In genomic region chr6:127971945-127972391, GRCh38 we compare ENCODE assay signal across 10 cellular contexts.
DNase-seq lines count a peak whose midpoint lies in the region; ATAC-seq and TF ChIP-seq lines count a peak whose summit lies in the region.
"Had no signal": no experiment of that assay in that cellular context is flagged by ENCODE, and none has a peak within 500 bp of the region (broad histone marks: within the 10 kb centered on the region; RNA-seq: fewer than 3 reads in every experiment).

No MANE protein-coding gene starts in this region.

- H3K27me3 ChIP-seq in endodermal cell (ENCODE audit: control insufficient read depth, insufficient read depth, low read length, poor library complexity, severe bottlenecking): no peaks in the 10 kb centered on the region
- no peaks in the 10 kb centered on the region for H3K27me3 ChIP-seq in sigmoid colon

- no peak overlapping the region for H3K9ac ChIP-seq in endodermal cell (ENCODE audit: extremely low read depth, low read length, poor library complexity, severe bottlenecking)

- no peak overlapping the region for H3K4me3 Mint-ChIP-seq in endodermal cell
- no peak overlapping the region for H3K4me3 Mint-ChIP-seq in nephron progenitor cell
- H3K4me3 Mint-ChIP-seq: memory B cell had no signal

- H3K27me3 Mint-ChIP-seq in endodermal cell (ENCODE audit: insufficient read depth): no peaks in the 10 kb centered on the region
- H3K27me3 Mint-ChIP-seq in nephron progenitor cell (ENCODE audit: low read depth, poor library complexity): no peaks in the 10 kb centered on the region
- H3K27me3 Mint-ChIP-seq: memory B cell had no signal

- no peak overlapping the region for H3K4me3 ChIP-seq in endodermal cell (ENCODE audit: low read length)
- no peak overlapping the region for H3K4me3 ChIP-seq in sigmoid colon

- H3K9me3 Mint-ChIP-seq in endodermal cell: no peaks in the 10 kb centered on the region
- no peaks in the 10 kb centered on the region for H3K9me3 Mint-ChIP-seq in nephron progenitor cell
- H3K9me3 Mint-ChIP-seq: memory B cell had no signal

- H3K4me1 Mint-ChIP-seq in endodermal cell (no peaks in the 10 kb centered on the region), nephron progenitor cell (no peaks in the 10 kb centered on the region)
- H3K4me1 Mint-ChIP-seq: memory B cell had no signal

- WGBS in endodermal cell (ENCODE audit: insufficient coverage in 1 of 2, insufficient read length in 1 of 2), 2 experiments: 93 to 95% methylated on average over 3 to 4 of the region's 4 CpGs
- WGBS in sigmoid colon, 2 donors: 54 to 75% methylated on average over 4 of the region's 4 CpGs

- DNase-seq in HK-2 (ENCODE audit: unreplicated experiment): peak; percentile 6
- peak; percentile 49 to 55 for DNase-seq in activated CD4-positive, alpha-beta T cell treated with anti-CD3 and anti-CD28 coated beads for 4 hours
- no peak for DNase-seq in endodermal cell
- DNase-seq in stimulated activated CD8-positive, alpha-beta memory T cell treated with anti-CD3 and anti-CD28 coated beads, Interleukin-4, amount 100 ng/mL, for 1 hour (ENCODE audit: low read depth in 2 of 2, low spot score in 1 of 2): peak; percentile 15 to 19
- DNase-seq in amygdala (lab: John Stamatoyannopoulos, UW): no peak
- no peak for DNase-seq in nephron progenitor cell
- no peak for DNase-seq in sigmoid colon

- peaks cover 52% of the 10 kb centered on the region for H3K36me3 ChIP-seq in endodermal cell (ENCODE audit: control insufficient read depth, insufficient read depth, low read length)
- peaks cover 0 to 70% (median 5%) of the 10 kb centered on the region in 4 donors for H3K36me3 ChIP-seq in sigmoid colon

- H3K4me1 ChIP-seq in endodermal cell (ENCODE audit: control insufficient read depth, insufficient read depth, low read length): no peaks in the 10 kb centered on the region
- H3K4me1 ChIP-seq in sigmoid colon: no peaks in the 10 kb centered on the region

- no peak for TF ChIP-seq POLR2A in sigmoid colon (IDR thresholded peaks at IDR 0.05)

- H3K36me3 Mint-ChIP-seq in endodermal cell (ENCODE audit: low read depth) (peaks cover 25% of the 10 kb centered on the region), nephron progenitor cell (ENCODE audit: low read depth) (peaks cover 63% of the 10 kb centered on the region)

- ATAC-seq in GM21619 (IDR thresholded peaks at IDR 0.05; ENCODE audit: unreplicated experiment): no peak
- ATAC-seq: HCT116 had no signal

- H3K27ac Mint-ChIP-seq in endodermal cell (peak overlapping the region; percentile 70), nephron progenitor cell (no peak overlapping the region)
- H3K27ac Mint-ChIP-seq: memory B cell had no signal

- TF ChIP-seq EP300 in sigmoid colon (IDR thresholded peaks at IDR 0.05): no peak

- TF ChIP-seq CTCF in endodermal cell (conservative IDR thresholded peaks at IDR 0.05): no peak
- TF ChIP-seq CTCF in nephron progenitor cell (IDR thresholded peaks at IDR 0.05): no peak
- TF ChIP-seq CTCF in sigmoid colon (IDR thresholded peaks at IDR 0.05): no peak

- H3K9me3 ChIP-seq in endodermal cell (ENCODE audit: control insufficient read depth, low read length): no peaks in the 10 kb centered on the region
- no peaks in the 10 kb centered on the region for H3K9me3 ChIP-seq in sigmoid colon

- intact Hi-C loops in sigmoid colon (cut with DNase I): no loop called here

- H3K27ac ChIP-seq in endodermal cell (ENCODE audit: low read depth, low read length) (no peak overlapping the region), sigmoid colon (no peak overlapping the region)

Comparison
In these comparisons a context has a peak if more than half of its experiments do, and no peak if none do; other contexts are left out.
1. DNase-seq: peak in HK-2 (single experiment), activated CD4-positive, alpha-beta T cell treated with anti-CD3 and anti-CD28 coated beads for 4 hours (2 of 2) and stimulated activated CD8-positive, alpha-beta memory T cell treated with anti-CD3 and anti-CD28 coated beads, Interleukin-4, amount 100 ng/mL, for 1 hour (2 of 2); none in endodermal cell (single experiment), amygdala (0 of 56), nephron progenitor cell (single experiment) and sigmoid colon (single experiment).